In the genomic region with DNA sequence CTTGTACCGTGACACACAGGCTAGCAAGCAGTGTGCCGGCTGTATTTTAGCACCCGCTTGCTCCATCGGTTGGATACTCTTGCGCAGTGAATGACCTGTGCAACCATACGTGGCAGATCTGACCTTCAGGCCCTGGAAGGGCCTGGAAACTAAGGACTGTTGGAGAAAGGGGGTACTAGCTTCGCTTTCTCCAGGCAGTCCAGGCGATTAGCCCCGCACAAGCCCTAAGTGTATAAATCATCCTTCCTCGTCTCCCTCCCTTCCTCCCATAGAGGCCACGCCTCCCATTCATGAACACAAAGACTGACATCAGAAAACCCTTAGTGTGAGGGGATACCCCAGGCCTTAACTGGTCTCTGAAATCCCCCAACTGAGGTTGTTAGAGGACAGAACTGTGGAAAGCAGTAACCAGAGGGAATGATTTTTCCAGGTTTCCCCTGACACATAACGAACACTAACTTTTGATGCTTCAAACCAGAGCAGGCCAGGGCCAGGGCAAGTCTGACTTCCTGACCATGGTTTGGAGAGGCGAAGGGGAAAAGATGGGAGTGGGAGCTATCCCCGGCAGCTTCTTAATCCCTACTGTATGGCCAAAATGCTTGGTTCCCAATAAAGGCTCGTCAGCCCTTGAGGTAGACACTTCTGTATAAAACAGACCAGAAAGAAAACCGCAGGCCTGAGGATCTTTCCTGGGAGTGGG, we compare ENCODE assay signal across 16 cellular contexts. TPM values are rescaled to one million over a fixed set of nuclear protein-coding genes. Genes with fewer than 3 reads are reported as not detected.
A peak's percentile ranks its signal among the peaks of the same experiment; 100 is the strongest.
DNase-seq lines count a peak whose midpoint lies in the region; ATAC-seq and TF ChIP-seq lines count a peak whose summit lies in the region.
"Had no signal": no experiment of that assay in that cellular context is flagged by ENCODE, and none has a peak within 500 bp of the region (broad histone marks: within the 10 kb centered on the region; RNA-seq: fewer than 3 reads in every experiment).

No MANE protein-coding gene starts in this region.

- peak overlapping the region; percentile 57; the same call in 1 of the 2 replicates for H3K4me3 ChIP-seq in GM23338
- H3K4me3 ChIP-seq: prostate gland had no signal

- peaks cover 41% of the 10 kb centered on the region for H3K4me1 Mint-ChIP-seq in GM23338

- peak overlapping the region; percentile 99 for H3K27ac ChIP-seq in GM23338 (ENCODE audit: low read depth)
- H3K27ac ChIP-seq in RWPE1: peak overlapping the region; percentile 77

- peaks cover 7% of the 10 kb centered on the region; the same call in 1 of the 2 replicates for H3F3A ChIP-seq in GM23338 (replicated peaks; ENCODE audit: low read depth)

- H4K20me1 ChIP-seq in GM23338 (replicated peaks; ENCODE audit: insufficient read depth): peaks cover 21% of the 10 kb centered on the region

- peak overlapping the region; percentile 94 for H3K4me2 ChIP-seq in GM23338

- DNase-seq in GM23338 (ENCODE audit: low spot score): peak; percentile 38
- DNase-seq in RWPE1 (ENCODE audit: low spot score): no peak
- peak; percentile 44 for DNase-seq in iPS-NIHi11 (ENCODE audit: low spot score)
- DNase-seq in retina: peak; percentile 62
- no peak for DNase-seq in effector CD8-positive, alpha-beta T cell (lab: John Stamatoyannopoulos, UW)
- no peak for DNase-seq in glomerular visceral epithelial cell (ENCODE audit: extremely low spot score)
- DNase-seq: DMS 273 treated with DMSO at 0.1 percent for 48 hours; KG1; left lung; NCI-H1694; NK-92 treated with Interleukin-12 subunit alpha and Interleukin-12 subunit beta, amount 100 ng/mL, for 24 hours; stimulated activated CD4-positive, alpha-beta T cell treated with anti-CD3 and anti-CD28 coated beads, Interleukin-4, amount 100 ng/mL, for 1 hour had no signal

- peak overlapping the region; percentile 85 for H3K27ac Mint-ChIP-seq in GM23338

- H3K9me3 Mint-ChIP-seq in GM23338: no peaks in the 10 kb centered on the region; the same call in 2 of the 3 replicates
- H3K9me3 Mint-ChIP-seq: stimulated activated naive CD8-positive, alpha-beta T cell treated with anti-CD3 and anti-CD28 coated beads, Interleukin-15, Interleukin-2, amounts not matched to agents 100 ng/mL and 50 ng/mL, for 24 hours had no signal

- ATAC-seq in GM23338 (peak; percentile 12), esophagus mucosa (no peak)
- ATAC-seq: gastroesophageal sphincter had no signal

- CTCF ChIA-PET in RWPE1 (lab: Yijun Ruan, JAX): interaction anchor here (0.7 kb wide), 1 partner anchor 82 kb away, joined by 4 read pairs; no protein-coding TSS in a partner anchor

- H3K79me2 ChIP-seq in GM23338 (replicated peaks; ENCODE audit: insufficient read depth): peaks cover 34% of the 10 kb centered on the region

- peaks cover 9% of the 10 kb centered on the region for H3K27me3 Mint-ChIP-seq in GM23338 (ENCODE audit: insufficient read depth, low read depth, poor library complexity)
- H3K27me3 Mint-ChIP-seq: stimulated activated naive CD8-positive, alpha-beta T cell treated with anti-CD3 and anti-CD28 coated beads, Interleukin-15, Interleukin-2, amounts not matched to agents 100 ng/mL and 50 ng/mL, for 24 hours had no signal

- peaks cover 11% of the 10 kb centered on the region for H3K36me3 ChIP-seq in GM23338 (ENCODE audit: insufficient read depth)
- H3K36me3 ChIP-seq: prostate gland had no signal

- peaks cover 28% of the 10 kb centered on the region for H3K4me1 ChIP-seq in GM23338 (ENCODE audit: insufficient read depth)

- POLR2A ChIA-PET in RWPE1 (lab: Yijun Ruan, JAX; ENCODE audit: low non-redundant PET): no interaction called here

- peak overlapping the region; percentile 38 for H2AFZ ChIP-seq in GM23338

- TF ChIP-seq CTCF in GM23338 (conservative IDR thresholded peaks at IDR 0.05; ENCODE audit: low read depth in 2 of 2) (no peak), RWPE1 (conservative IDR thresholded peaks at IDR 0.05; ENCODE audit: low read depth) (no peak)

- H3K27me3 ChIP-seq in GM23338 (ENCODE audit: insufficient read depth): no peaks in the 10 kb centered on the region
- H3K27me3 ChIP-seq: left lung had no signal

- no peaks in the 10 kb centered on the region for H3K9me2 ChIP-seq in GM23338 (ENCODE audit: insufficient read depth)

- peaks cover 23% of the 10 kb centered on the region for H3K36me3 Mint-ChIP-seq in GM23338 (ENCODE audit: low read depth)

- H3K4me3 Mint-ChIP-seq in GM23338: peak overlapping the region; percentile 71
- H3K4me3 Mint-ChIP-seq: stimulated activated naive CD8-positive, alpha-beta T cell treated with anti-CD3 and anti-CD28 coated beads, Interleukin-15, Interleukin-2, amounts not matched to agents 100 ng/mL and 50 ng/mL, for 24 hours had no signal

TF ChIP-seq in GM23338, 12 proteins besides CTCF, POLR2A, EP300 and RAD21 (continues in another document):
- TF ChIP-seq, protein P1, sequence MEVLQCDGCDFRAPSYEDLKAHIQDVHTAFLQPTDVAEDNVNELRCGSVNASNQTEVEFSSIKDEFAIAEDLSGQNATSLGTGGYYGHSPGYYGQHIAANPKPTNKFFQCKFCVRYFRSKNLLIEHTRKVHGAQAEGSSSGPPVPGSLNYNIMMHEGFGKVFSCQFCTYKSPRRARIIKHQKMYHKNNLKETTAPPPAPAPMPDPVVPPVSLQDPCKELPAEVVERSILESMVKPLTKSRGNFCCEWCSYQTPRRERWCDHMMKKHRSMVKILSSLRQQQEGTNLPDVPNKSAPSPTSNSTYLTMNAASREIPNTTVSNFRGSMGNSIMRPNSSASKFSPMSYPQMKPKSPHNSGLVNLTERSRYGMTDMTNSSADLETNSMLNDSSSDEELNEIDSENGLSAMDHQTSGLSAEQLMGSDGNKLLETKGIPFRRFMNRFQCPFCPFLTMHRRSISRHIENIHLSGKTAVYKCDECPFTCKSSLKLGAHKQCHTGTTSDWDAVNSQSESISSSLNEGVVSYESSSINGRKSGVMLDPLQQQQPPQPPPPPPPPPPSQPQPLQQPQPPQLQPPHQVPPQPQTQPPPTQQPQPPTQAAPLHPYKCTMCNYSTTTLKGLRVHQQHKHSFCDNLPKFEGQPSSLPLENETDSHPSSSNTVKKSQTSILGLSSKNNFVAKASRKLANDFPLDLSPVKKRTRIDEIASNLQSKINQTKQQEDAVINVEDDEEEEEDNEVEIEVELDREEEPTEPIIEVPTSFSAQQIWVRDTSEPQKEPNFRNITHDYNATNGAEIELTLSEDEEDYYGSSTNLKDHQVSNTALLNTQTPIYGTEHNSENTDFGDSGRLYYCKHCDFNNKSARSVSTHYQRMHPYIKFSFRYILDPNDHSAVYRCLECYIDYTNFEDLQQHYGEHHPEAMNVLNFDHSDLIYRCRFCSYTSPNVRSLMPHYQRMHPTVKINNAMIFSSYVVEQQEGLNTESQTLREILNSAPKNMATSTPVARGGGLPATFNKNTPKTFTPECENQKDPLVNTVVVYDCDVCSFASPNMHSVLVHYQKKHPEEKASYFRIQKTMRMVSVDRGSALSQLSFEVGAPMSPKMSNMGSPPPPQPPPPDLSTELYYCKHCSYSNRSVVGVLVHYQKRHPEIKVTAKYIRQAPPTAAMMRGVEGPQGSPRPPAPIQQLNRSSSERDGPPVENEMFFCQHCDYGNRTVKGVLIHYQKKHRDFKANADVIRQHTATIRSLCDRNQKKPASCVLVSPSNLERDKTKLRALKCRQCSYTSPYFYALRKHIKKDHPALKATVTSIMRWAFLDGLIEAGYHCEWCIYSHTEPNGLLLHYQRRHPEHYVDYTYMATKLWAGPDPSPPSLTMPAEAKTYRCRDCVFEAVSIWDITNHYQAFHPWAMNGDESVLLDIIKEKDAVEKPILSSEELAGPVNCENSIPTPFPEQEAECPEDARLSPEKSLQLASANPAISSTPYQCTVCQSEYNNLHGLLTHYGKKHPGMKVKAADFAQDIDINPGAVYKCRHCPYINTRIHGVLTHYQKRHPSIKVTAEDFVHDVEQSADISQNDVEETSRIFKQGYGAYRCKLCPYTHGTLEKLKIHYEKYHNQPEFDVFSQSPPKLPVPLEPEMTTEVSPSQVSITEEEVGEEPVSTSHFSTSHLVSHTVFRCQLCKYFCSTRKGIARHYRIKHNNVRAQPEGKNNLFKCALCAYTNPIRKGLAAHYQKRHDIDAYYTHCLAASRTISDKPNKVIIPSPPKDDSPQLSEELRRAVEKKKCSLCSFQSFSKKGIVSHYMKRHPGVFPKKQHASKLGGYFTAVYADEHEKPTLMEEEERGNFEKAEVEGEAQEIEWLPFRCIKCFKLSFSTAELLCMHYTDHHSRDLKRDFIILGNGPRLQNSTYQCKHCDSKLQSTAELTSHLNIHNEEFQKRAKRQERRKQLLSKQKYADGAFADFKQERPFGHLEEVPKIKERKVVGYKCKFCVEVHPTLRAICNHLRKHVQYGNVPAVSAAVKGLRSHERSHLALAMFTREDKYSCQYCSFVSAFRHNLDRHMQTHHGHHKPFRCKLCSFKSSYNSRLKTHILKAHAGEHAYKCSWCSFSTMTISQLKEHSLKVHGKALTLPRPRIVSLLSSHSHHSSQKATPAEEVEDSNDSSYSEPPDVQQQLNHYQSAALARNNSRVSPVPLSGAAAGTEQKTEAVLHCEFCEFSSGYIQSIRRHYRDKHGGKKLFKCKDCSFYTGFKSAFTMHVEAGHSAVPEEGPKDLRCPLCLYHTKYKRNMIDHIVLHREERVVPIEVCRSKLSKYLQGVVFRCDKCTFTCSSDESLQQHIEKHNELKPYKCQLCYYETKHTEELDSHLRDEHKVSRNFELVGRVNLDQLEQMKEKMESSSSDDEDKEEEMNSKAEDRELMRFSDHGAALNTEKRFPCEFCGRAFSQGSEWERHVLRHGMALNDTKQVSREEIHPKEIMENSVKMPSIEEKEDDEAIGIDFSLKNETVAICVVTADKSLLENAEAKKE (CRISPR knock-in tag; IDR thresholded peaks at IDR 0.05): no peak
- TF ChIP-seq NANOG (IDR thresholded peaks at IDR 0.05; ENCODE audit: borderline replicate concordance) (no peak), EZH2 (IDR thresholded peaks at IDR 0.05; ENCODE audit: low read depth, unreplicated experiment) (no peak), POLR2AphosphoS5 (IDR thresholded peaks at IDR 0.05; ENCODE audit: low read depth) (no peak), EZH2phosphoT487 (IDR thresholded peaks at IDR 0.05; ENCODE audit: unreplicated experiment) (no peak), ZNF114 (CRISPR knock-in tag; IDR thresholded peaks at IDR 0.05) (no peak)

RNA-seq across cellular contexts. Expression of a gene that starts 1.4 kb away (rescaled TPM):
- total RNA-seq in GM23338 (2014; rRNA removed; shearing (Covaris generic)): 29.0 and 30.0 TPM in 2 replicates
- polyA plus RNA-seq in GM23338 (2016; fragmentation: Nextera tagmentation; extraction: Ambion mirVana): 5.1 and 5.5 TPM in 2 replicates
- total RNA-seq in esophagus mucosa: 18.6 TPM

Comparison
In these comparisons a context has a peak if more than half of its experiments do, and no peak if none do; other contexts are left out.
1. DNase-seq: peak in GM23338 (single experiment), iPS-NIHi11 (single experiment) and retina (single experiment); none in RWPE1 (single experiment), effector CD8-positive, alpha-beta T cell (single experiment) and glomerular visceral epithelial cell (single experiment).